8 cellular contexts compared by ENCODE assay signal in genomic region chr17:42561908-42562844, GRCh38. TPM values are rescaled to one million over a fixed set of nuclear protein-coding genes. Genes with fewer than 3 reads are reported as not detected.
A peak's percentile ranks its signal among the peaks of the same experiment; 100 is the strongest.
DNase-seq lines count a peak whose midpoint lies in the region; ATAC-seq and TF ChIP-seq lines count a peak whose summit lies in the region.

Gene COASY, plus strand, starts transcription at chr17:42562148. Its CDS starts 475 bp downstream, at chr17:42562623.

- H3K9me3 Mint-ChIP-seq in activated naive CD4-positive, alpha-beta T cell treated with anti-CD3 and anti-CD28 coated beads, Interleukin-2, amount 10 ng/mL, durations not matched to agents 7 days and 5 days = no peaks in the 10 kb centered on the region
- H3K9me3 Mint-ChIP-seq in neural crest cell = no peaks in the 10 kb centered on the region
- no peaks in the 10 kb centered on the region for H3K9me3 Mint-ChIP-seq in stimulated activated naive CD8-positive, alpha-beta T cell treated with anti-CD3 and anti-CD28 coated beads, Interleukin-15, amount 100 ng/mL, for 72 hours

- ATAC-seq in GM19452 (IDR thresholded peaks at IDR 0.05; ENCODE audit: unreplicated experiment) = peak; percentile 56
- ATAC-seq in stimulated activated naive CD8-positive, alpha-beta T cell treated with anti-CD3 and anti-CD28 coated beads, Interleukin-15, amount 100 ng/mL, for 72 hours = peak; percentile 80

- DNase-seq in AG09309 (ENCODE audit: low read depth) (peak; percentile 89), NCI-H1048 (lab: John Stamatoyannopoulos, UW) (peak; percentile 90), SK-N-DZ (ENCODE audit: low spot score) (peak; percentile 99), foreskin melanocyte (peak; percentile 95), neural crest cell (ENCODE audit: low read depth, low spot score) (peak; percentile 96)
- peak; percentile 95 for DNase-seq in activated naive CD4-positive, alpha-beta T cell treated with anti-CD3 and anti-CD28 coated beads, Interleukin-2, amount 10 ng/mL, durations not matched to agents 7 days and 5 days
- DNase-seq in stimulated activated naive CD8-positive, alpha-beta T cell treated with anti-CD3 and anti-CD28 coated beads, Interleukin-15, amount 100 ng/mL, for 72 hours = peak; percentile 89 to 94

- H3K27me3 Mint-ChIP-seq in activated naive CD4-positive, alpha-beta T cell treated with anti-CD3 and anti-CD28 coated beads, Interleukin-2, amount 10 ng/mL, durations not matched to agents 7 days and 5 days = peaks cover 12% of the 10 kb centered on the region
- no peaks in the 10 kb centered on the region for H3K27me3 Mint-ChIP-seq in neural crest cell (ENCODE audit: low read depth)
- no peaks in the 10 kb centered on the region for H3K27me3 Mint-ChIP-seq in stimulated activated naive CD8-positive, alpha-beta T cell treated with anti-CD3 and anti-CD28 coated beads, Interleukin-15, amount 100 ng/mL, for 72 hours

- peak within 1 kb of the TSS; percentile 93 for H3K27ac Mint-ChIP-seq in activated naive CD4-positive, alpha-beta T cell treated with anti-CD3 and anti-CD28 coated beads, Interleukin-2, amount 10 ng/mL, durations not matched to agents 7 days and 5 days
- H3K27ac Mint-ChIP-seq in neural crest cell (ENCODE audit: unreplicated experiment) = peak within 1 kb of the TSS; percentile 96
- H3K27ac Mint-ChIP-seq in stimulated activated naive CD8-positive, alpha-beta T cell treated with anti-CD3 and anti-CD28 coated beads, Interleukin-15, amount 100 ng/mL, for 72 hours = peak within 1 kb of the TSS; percentile 97 to 99

- H3K4me3 ChIP-seq in AG09309 (ENCODE audit: control insufficient read depth, low read depth, low read length) = peak within 1 kb of the TSS; percentile 69

- H3K36me3 Mint-ChIP-seq in activated naive CD4-positive, alpha-beta T cell treated with anti-CD3 and anti-CD28 coated beads, Interleukin-2, amount 10 ng/mL, durations not matched to agents 7 days and 5 days = peaks cover 24% of the 10 kb centered on the region
- no peaks in the 10 kb centered on the region for H3K36me3 Mint-ChIP-seq in neural crest cell (ENCODE audit: low read depth)

- peak within 1 kb of the TSS; percentile 88 for H3K4me3 Mint-ChIP-seq in activated naive CD4-positive, alpha-beta T cell treated with anti-CD3 and anti-CD28 coated beads, Interleukin-2, amount 10 ng/mL, durations not matched to agents 7 days and 5 days
- peak within 1 kb of the TSS; percentile 97 for H3K4me3 Mint-ChIP-seq in neural crest cell
- peak within 1 kb of the TSS; percentile 93 to 98 for H3K4me3 Mint-ChIP-seq in stimulated activated naive CD8-positive, alpha-beta T cell treated with anti-CD3 and anti-CD28 coated beads, Interleukin-15, amount 100 ng/mL, for 72 hours

- CTCF ChIA-PET in activated naive CD4-positive, alpha-beta T cell treated with anti-CD3 and anti-CD28 coated beads, Interleukin-2, amount 10 ng/mL, durations not matched to agents 7 days and 5 days (lab: Charles Lee) = interaction anchor here (1.2 kb wide), 1 partner anchor 16 kb away, joined by 4 read pairs; the partner anchor contains the start of gene PSMC3IP

- peaks cover 50% of the 10 kb centered on the region for H3K4me1 Mint-ChIP-seq in activated naive CD4-positive, alpha-beta T cell treated with anti-CD3 and anti-CD28 coated beads, Interleukin-2, amount 10 ng/mL, durations not matched to agents 7 days and 5 days
- peaks cover 23% of the 10 kb centered on the region for H3K4me1 Mint-ChIP-seq in neural crest cell
- H3K4me1 Mint-ChIP-seq in stimulated activated naive CD8-positive, alpha-beta T cell treated with anti-CD3 and anti-CD28 coated beads, Interleukin-15, amount 100 ng/mL, for 72 hours = peaks cover 59% of the 10 kb centered on the region

- TF ChIP-seq CTCF in AG09309 (IDR thresholded peaks at IDR 0.05; ENCODE audit: control insufficient read depth, insufficient read depth, low read depth, low read length, missing control alignments) (no peak), neural crest cell (conservative IDR thresholded peaks at IDR 0.05) (no peak)

RNA-seq across cellular contexts. Expression of gene COASY, which starts in this region (rescaled TPM):
- 33.3 and 40.2 TPM in 2 replicates for polyA plus RNA-seq in SK-N-DZ (2014; cell fraction: cytosol; rRNA removed)
- 89.3 TPM in 2 replicates for polyA plus RNA-seq in SK-N-DZ (2014; cell fraction: nucleus; rRNA removed)
- total RNA-seq in neural crest cell = 58.3 and 59.6 TPM in 2 replicates

Comparison
In these comparisons a context has a peak if more than half of its experiments do, and no peak if none do; other contexts are left out.
1. Peak in every context shown above with its lines: DNase-seq, ATAC-seq and H3K4me3 ChIP-seq.